In the genomic region with DNA sequence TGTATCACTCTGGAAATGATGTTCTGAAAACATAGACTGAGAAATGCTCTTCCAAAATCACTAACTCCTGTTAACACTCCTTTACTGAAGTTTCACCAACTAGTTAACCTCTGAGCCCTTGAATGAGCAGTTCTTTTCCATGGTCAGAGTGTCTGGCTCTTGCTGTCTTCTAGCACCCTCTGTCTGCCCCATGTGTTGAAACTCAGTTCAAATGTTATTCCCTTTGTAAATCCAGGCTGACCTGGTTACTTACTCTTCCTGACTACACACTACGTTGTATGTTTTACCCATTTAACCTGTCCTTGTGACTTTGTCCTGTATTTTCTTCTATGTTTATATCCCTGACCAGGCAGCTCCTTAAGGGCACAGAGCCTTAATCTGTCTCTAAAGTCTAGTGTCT, we compare ENCODE assay signal across 7 cellular contexts.
DNase-seq lines count a peak whose midpoint lies in the region; ATAC-seq and TF ChIP-seq lines count a peak whose summit lies in the region.

No MANE protein-coding gene starts in this region.

- TF ChIP-seq CTCF in RWPE2 (IDR thresholded peaks at IDR 0.05; ENCODE audit: poor library complexity, severe bottlenecking) (peak; percentile 80), fibroblast of mammary gland (conservative IDR thresholded peaks at IDR 0.05; ENCODE audit: control insufficient read depth, insufficient read depth, low read depth, low read length) (no peak)

- no peaks in the 10 kb centered on the region for H3K9me3 ChIP-seq in RWPE2 (ENCODE audit: severe bottlenecking)

- H3K4me3 ChIP-seq in RWPE2 (ENCODE audit: severe bottlenecking), result no peak overlapping the region
- H3K4me3 ChIP-seq in fibroblast of mammary gland (ENCODE audit: control insufficient read depth, low read depth, low read length), result no peak overlapping the region

- H3K27ac ChIP-seq in RWPE2 (ENCODE audit: poor library complexity, severe bottlenecking), result no peak overlapping the region

- in situ Hi-C loops in KBM-7 (cut with MboI; ENCODE audit: low pct_unique_long_range_greater_than_20kb, low sequenced_read_pairs), result no loop called here

- H3K27me3 ChIP-seq in RWPE2 (ENCODE audit: insufficient read depth, poor library complexity, severe bottlenecking), result peaks cover 5% of the 10 kb centered on the region

- peak; percentile 4 for DNase-seq in HuH-7 (ENCODE audit: low spot score)
- no peak for DNase-seq in RWPE2 (ENCODE audit: low spot score)
- peak; percentile 0 for DNase-seq in fibroblast of mammary gland (ENCODE audit: low read depth)
- peak; percentile 60 for DNase-seq in renal cortical epithelial cell (ENCODE audit: low read depth)
- no peak for DNase-seq in KBM-7

- ATAC-seq in RWPE2 (ENCODE audit: low read depth) (peak; percentile 93), GM21390 (IDR thresholded peaks at IDR 0.05; ENCODE audit: unreplicated experiment) (no peak), HG03039 (IDR thresholded peaks at IDR 0.05; ENCODE audit: unreplicated experiment) (no peak)

- H3K36me3 ChIP-seq in RWPE2 (ENCODE audit: low read depth), result no peaks in the 10 kb centered on the region

- H3K4me1 ChIP-seq in RWPE2 (ENCODE audit: insufficient read depth, poor library complexity, severe bottlenecking), result no peaks in the 10 kb centered on the region

Comparison
In these comparisons a context has a peak if more than half of its experiments do, and no peak if none do; other contexts are left out.
1. DNase-seq: peak in HuH-7 (single experiment), fibroblast of mammary gland (single experiment) and renal cortical epithelial cell (single experiment); none in RWPE2 (single experiment) and KBM-7 (single experiment).